21 cellular contexts compared by ENCODE assay signal in the genomic region with DNA sequence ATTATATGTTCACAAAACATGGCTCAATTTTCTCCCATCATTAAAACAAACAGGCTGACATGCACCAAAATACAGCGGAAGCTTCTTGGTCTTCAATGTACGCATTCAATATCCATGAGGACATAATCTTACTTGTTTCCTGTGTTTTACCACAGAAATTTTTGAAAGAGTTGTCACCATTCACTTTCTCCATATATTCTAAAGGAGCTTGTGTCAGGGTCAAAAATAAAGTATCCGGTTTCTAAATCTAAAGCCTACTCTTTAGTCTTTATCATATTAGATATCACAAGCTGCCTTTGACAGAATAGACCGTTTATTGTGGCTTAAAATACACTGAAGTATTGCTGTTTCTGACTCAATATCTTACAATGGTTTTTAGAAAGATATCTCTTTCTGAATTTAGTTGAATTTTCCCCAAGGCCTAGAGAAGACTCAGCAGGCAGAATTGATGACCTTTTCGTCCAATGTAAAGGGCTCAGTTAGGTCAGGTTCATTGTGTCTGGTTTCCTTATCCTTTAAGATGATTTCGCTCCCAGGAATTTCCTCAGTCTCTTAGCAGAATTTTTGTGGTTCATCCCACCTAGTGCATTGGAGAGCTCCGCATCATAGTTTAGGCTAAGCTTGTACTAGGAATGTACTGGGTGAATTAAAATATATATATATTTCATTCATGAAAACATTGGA.
DNase-seq lines count a peak whose midpoint lies in the region; ATAC-seq and TF ChIP-seq lines count a peak whose summit lies in the region.
"Had no signal": no experiment of that assay in that cellular context is flagged by ENCODE, and none has a peak within 500 bp of the region (broad histone marks: within the 10 kb centered on the region; RNA-seq: fewer than 3 reads in every experiment).

No MANE protein-coding gene starts in this region.

- H3K9me3 ChIP-seq in RWPE2 (ENCODE audit: severe bottlenecking) (no peaks in the 10 kb centered on the region), fibroblast of lung (ENCODE audit: control insufficient read depth, insufficient read depth, low read depth, low read length) (no peaks in the 10 kb centered on the region), MG63 (no peaks in the 10 kb centered on the region), Caco-2 (no peaks in the 10 kb centered on the region)
- H3K9me3 ChIP-seq: heart left ventricle, ovary, uterus had no signal

- no peaks in the 10 kb centered on the region for H3K36me3 ChIP-seq in RWPE2 (ENCODE audit: low read depth)
- H3K36me3 ChIP-seq in fibroblast of lung (ENCODE audit: control insufficient read depth, insufficient read depth, low read length) = no peaks in the 10 kb centered on the region
- H3K36me3 ChIP-seq in MG63 = no peaks in the 10 kb centered on the region
- no peaks in the 10 kb centered on the region for H3K36me3 ChIP-seq in Caco-2 (ENCODE audit: control insufficient read depth, insufficient read depth, low read length)
- H3K36me3 ChIP-seq: heart left ventricle, ovary, spleen, uterus had no signal

- no peaks in the 10 kb centered on the region for H3K27me3 ChIP-seq in RWPE2 (ENCODE audit: insufficient read depth, poor library complexity, severe bottlenecking)
- H3K27me3 ChIP-seq in fibroblast of lung (ENCODE audit: control insufficient read depth, insufficient read depth, low read length) = no peaks in the 10 kb centered on the region
- H3K27me3 ChIP-seq in MG63 = no peaks in the 10 kb centered on the region
- H3K27me3 ChIP-seq in Caco-2 (replicated peaks; ENCODE audit: control insufficient read depth, insufficient read depth, low read length) = no peaks in the 10 kb centered on the region
- H3K27me3 ChIP-seq: heart left ventricle, ovary, spleen, uterus had no signal

- no peaks in the 10 kb centered on the region for H3K4me1 Mint-ChIP-seq in Caco-2 (ENCODE audit: low read depth, unreplicated experiment)

- H4K20me1 ChIP-seq in fibroblast of lung (ENCODE audit: control insufficient read depth, extremely low read depth, insufficient read depth, low read length) = no peaks in the 10 kb centered on the region

- H3K4me1 ChIP-seq in RWPE2 (ENCODE audit: insufficient read depth, poor library complexity, severe bottlenecking) = no peaks in the 10 kb centered on the region
- no peaks in the 10 kb centered on the region for H3K4me1 ChIP-seq in fibroblast of lung (ENCODE audit: control insufficient read depth, extremely low read depth, insufficient read depth, low read length)
- H3K4me1 ChIP-seq in Caco-2 = no peaks in the 10 kb centered on the region
- H3K4me1 ChIP-seq: heart left ventricle, spleen, uterus had no signal

- no peaks in the 10 kb centered on the region for H3K79me2 ChIP-seq in fibroblast of lung (ENCODE audit: control insufficient read depth, insufficient read depth, low read length)

- H3K9me3 Mint-ChIP-seq in Caco-2 (ENCODE audit: unreplicated experiment) = no peaks in the 10 kb centered on the region

- CTCF ChIA-PET in Caco-2 (lab: Charles Lee) = no interaction called here

- H3K4me3 ChIP-seq in RWPE2 (ENCODE audit: severe bottlenecking) (no peak overlapping the region), fibroblast of lung (replicated peaks in 1 of 4; ENCODE audit: control extremely low read depth in 1 of 4, insufficient read depth in 1 of 4, low read depth in 3 of 4, low read length in 4 of 4) (no peak overlapping the region), retinal pigment epithelial cell (ENCODE audit: low read length) (no peak overlapping the region), MG63 (no peak overlapping the region), Caco-2 (ENCODE audit: low read depth, low read length) (no peak overlapping the region)
- H3K4me3 ChIP-seq: heart left ventricle, ovary, spleen, uterus had no signal

- H2AFZ ChIP-seq in fibroblast of lung (ENCODE audit: low read length) = no peak overlapping the region

- no peak overlapping the region for H3K27ac Mint-ChIP-seq in Caco-2 (ENCODE audit: unreplicated experiment)

- intact Hi-C loops in Caco-2 (cut with micrococcal nuclease; ENCODE audit: unreplicated experiment) = no loop called here

- DNase-seq in EL (peak; percentile 95), RWPE2 (ENCODE audit: low spot score) (no peak), fibroblast of lung (ENCODE audit: low read depth in 2 of 2) (peak; percentile 57 to 98), retinal pigment epithelial cell (ENCODE audit: low read depth) (peak; percentile 56), MG63 (no peak), Caco-2 (no peak), Ammon's horn (ENCODE audit: low spot score) (no peak)
- DNase-seq: activated naive CD4-positive, alpha-beta T cell treated with anti-CD3 and anti-CD28 coated beads, Interleukin-2, amount 50 U/mL, for 16 hours; cerebellar nuclear complex; heart left ventricle; kidney; midbrain; NCI-H2029 treated with DMSO at 0.1 percent for 48 hours; NCI-H526; ovary; spleen; stimulated activated naive CD4-positive, alpha-beta T cell; T-helper 2 cell; uterus had no signal

- H3K36me3 Mint-ChIP-seq in Caco-2 (ENCODE audit: insufficient read depth, unreplicated experiment) = no peaks in the 10 kb centered on the region

- H3K4me3 Mint-ChIP-seq in Caco-2 (ENCODE audit: unreplicated experiment) = no peak overlapping the region

- no peak overlapping the region for H3K9ac ChIP-seq in fibroblast of lung (ENCODE audit: insufficient read depth, low read length)

- POLR2A ChIA-PET in Caco-2 (lab: Charles Lee) = no interaction called here

- no peaks in the 10 kb centered on the region for H3K27me3 Mint-ChIP-seq in Caco-2 (ENCODE audit: insufficient read depth, unreplicated experiment)

- ATAC-seq in RWPE2 (ENCODE audit: low read depth) (0 out of 3 replicates have a peak, but pooled peaks have one; percentile 29), HG02884 (IDR thresholded peaks at IDR 0.05; ENCODE audit: unreplicated experiment) (no peak)
- ATAC-seq: heart left ventricle, Panc1 had no signal

- TF ChIP-seq CTCF in RWPE2 (IDR thresholded peaks at IDR 0.05; ENCODE audit: poor library complexity, severe bottlenecking) (no peak), fibroblast of lung (conservative IDR thresholded peaks at IDR 0.05 in 1 of 2, IDR thresholded peaks at IDR 0.05 in 1 of 2; ENCODE audit: low read depth in 1 of 2, low read length in 2 of 2) (no peak), retinal pigment epithelial cell (conservative IDR thresholded peaks at IDR 0.05; ENCODE audit: low read depth, low read length) (no peak), Caco-2 (IDR thresholded peaks at IDR 0.05; ENCODE audit: insufficient read depth in 1 of 2, low read depth in 1 of 2, low read length in 1 of 2, severe bottlenecking in 1 of 2, unreplicated experiment in 1 of 2) (no peak)

- BruUV-seq in Caco-2 (replicated peaks; lab: Mats Ljungman, UMichigan) = no TSS peak

- H3K27ac ChIP-seq in RWPE2 (ENCODE audit: poor library complexity, severe bottlenecking) (no peak overlapping the region), fibroblast of lung (ENCODE audit: insufficient read depth, low read length) (no peak overlapping the region)
- H3K27ac ChIP-seq: heart left ventricle, ovary, spleen, uterus had no signal

- no peak overlapping the region for H3K4me2 ChIP-seq in fibroblast of lung (ENCODE audit: extremely low read depth, insufficient read depth, low read length)

Comparison
In these comparisons a context has a peak if more than half of its experiments do, and no peak if none do; other contexts are left out.
1. DNase-seq: peak in EL (single experiment), fibroblast of lung (2 of 2) and retinal pigment epithelial cell (single experiment); none in RWPE2 (single experiment), MG63 (single experiment), Caco-2 (0 of 2) and Ammon's horn (single experiment).